Comparison of ENCODE assay signal across 32 cellular contexts in the genomic region with DNA sequence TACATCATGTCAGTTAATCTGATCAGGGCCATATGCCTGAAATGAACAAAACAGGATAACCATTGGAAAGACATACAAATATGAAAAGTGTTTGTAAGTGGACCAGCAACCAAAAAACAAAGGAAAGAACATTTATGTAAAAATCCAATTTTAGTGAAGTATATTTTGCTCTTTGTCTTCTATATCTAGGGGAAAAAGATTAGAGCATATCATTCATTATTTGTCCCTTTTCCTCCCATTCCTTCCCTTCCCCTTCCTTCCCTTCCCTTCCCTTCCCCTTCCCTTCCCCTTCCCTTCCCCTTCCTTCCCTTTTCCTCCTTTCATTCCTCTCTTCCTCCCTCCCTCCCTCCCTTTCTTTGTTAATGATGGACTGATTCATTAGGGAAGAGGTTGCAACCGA. TPM values are rescaled to one million over a fixed set of nuclear protein-coding genes. Genes with fewer than 3 reads are reported as not detected.
"Had no signal": no experiment of that assay in that cellular context is flagged by ENCODE, and none has a peak within 500 bp of the region (broad histone marks: within the 10 kb centered on the region; RNA-seq: fewer than 3 reads in every experiment).

No MANE protein-coding gene starts in this region.

- H3K4me3 Mint-ChIP-seq: mesothelial cell of epicardium had no signal

- H3K4me3 ChIP-seq: coronary artery, dorsolateral prefrontal cortex, esophagus squamous epithelium, gastrocnemius medialis, heart right ventricle, left lung, lower lobe of right lung, mucosa of descending colon had no signal

- FAIRE-seq: colon, islet of Langerhans, keratinocyte had no signal

- H3K9me3 ChIP-seq: esophagus squamous epithelium, gastrocnemius medialis, heart right ventricle, left lung, lower lobe of right lung, mucosa of descending colon had no signal

- H3K27ac Mint-ChIP-seq: mesothelial cell of epicardium had no signal

- DNase-seq: dermis blood vessel endothelial cell; dorsolateral prefrontal cortex; effector CD4-positive, alpha-beta T cell; effector memory CD4-positive, alpha-beta T cell; erythroblast; esophagus squamous epithelium; foreskin fibroblast; foreskin melanocyte; gastrocnemius medialis; glutamatergic neuron; head of caudate nucleus; heart right ventricle; hippocampal formation; left cardiac atrium; left lung; left ventricle myocardium superior; lower lobe of right lung; mesenchymal stem cell; mucosa of descending colon had no signal

- H3K9me3 Mint-ChIP-seq: mesothelial cell of epicardium had no signal

- ATAC-seq: esophagus mucosa, gastrocnemius medialis, heart right ventricle, left cardiac atrium, left lung, left ventricle myocardium superior, lower lobe of right lung, mucosa of descending colon had no signal

- H3K36me3 ChIP-seq: esophagus squamous epithelium, gastrocnemius medialis, heart right ventricle, left lung, lower lobe of right lung had no signal

- H3K36me3 Mint-ChIP-seq: mesothelial cell of epicardium had no signal

- H3K27me3 ChIP-seq: dorsolateral prefrontal cortex, esophagus squamous epithelium, gastrocnemius medialis, heart right ventricle, left lung had no signal

- H3K27ac ChIP-seq: coronary artery, dorsolateral prefrontal cortex, epithelial cell of prostate, esophagus squamous epithelium, gastrocnemius medialis, heart right ventricle, left lung, lower lobe of right lung had no signal

- H3K4me1 ChIP-seq: esophagus squamous epithelium, gastrocnemius medialis, heart right ventricle, left lung, lower lobe of right lung had no signal

RNA-seq across cellular contexts. Expression of a gene that starts 1.8 kb away (rescaled TPM):
- total RNA-seq: dermis blood vessel endothelial cell, dorsolateral prefrontal cortex, gastrocnemius medialis, glomerular endothelial cell, heart right ventricle, kidney epithelial cell, left cardiac atrium, left lung, left ventricle myocardium superior, lower leg skin, lower lobe of right lung, lung microvascular endothelial cell, mesenteric fat pad, mesothelial cell of epicardium, mucosa of descending colon, myocyte had no signal
- polyA plus RNA-seq: heart right ventricle had no signal
